Comparison of ENCODE assay signal across 9 cellular contexts in the genomic region with DNA sequence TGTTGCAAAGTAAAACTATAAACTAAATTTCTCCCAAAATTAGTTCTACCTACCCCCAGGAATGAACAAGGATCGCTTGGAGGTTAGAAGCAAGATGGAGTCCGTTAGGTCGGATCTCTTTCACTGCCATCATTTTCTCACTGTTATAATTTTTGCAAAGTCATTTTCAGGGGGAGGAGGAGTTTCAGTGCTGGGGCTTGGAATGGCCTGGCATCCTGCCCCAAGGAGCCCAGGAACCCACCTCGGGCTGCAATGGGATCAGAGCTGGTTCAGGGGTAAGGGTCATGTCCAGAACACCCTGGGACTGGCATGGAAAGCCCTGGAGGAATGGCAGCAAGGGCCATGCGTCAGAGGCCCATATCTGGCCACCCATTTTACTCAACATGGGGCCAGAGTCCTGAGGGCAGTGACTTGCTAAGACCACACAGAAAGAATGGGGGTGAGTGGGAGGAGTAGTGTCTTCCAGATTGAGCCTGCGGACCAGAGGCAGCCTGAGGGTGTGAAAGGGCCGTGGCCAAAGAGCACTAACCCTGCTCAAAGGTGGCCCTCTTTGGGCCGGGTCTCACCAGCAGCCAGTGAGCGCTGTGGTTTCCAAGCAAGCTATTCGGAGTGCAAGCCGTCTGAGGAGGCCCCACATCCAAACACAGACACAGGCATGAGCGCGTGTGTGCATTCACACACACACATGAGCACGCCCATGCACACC. TPM values are rescaled to one million over a fixed set of nuclear protein-coding genes. Genes with fewer than 3 reads are reported as not detected.
DNase-seq lines count a peak whose midpoint lies in the region; ATAC-seq and TF ChIP-seq lines count a peak whose summit lies in the region.
"Had no signal": no experiment of that assay in that cellular context is flagged by ENCODE, and none has a peak within 500 bp of the region (broad histone marks: within the 10 kb centered on the region; RNA-seq: fewer than 3 reads in every experiment).

No MANE protein-coding gene starts in this region.

- H3K4me3 ChIP-seq in suprapubic skin, result no peak overlapping the region
- H3K4me3 ChIP-seq: cardiac muscle cell had no signal

- no peak for TF ChIP-seq POLR2A in suprapubic skin (IDR thresholded peaks at IDR 0.05)

- H3K27me3 Mint-ChIP-seq in activated CD8-positive, alpha-beta memory T cell treated with anti-CD3 and anti-CD28 coated beads, Interleukin-2, amount 10 ng/mL, durations not matched to agents 7 days and 5 days, result no peaks in the 10 kb centered on the region
- no peaks in the 10 kb centered on the region for H3K27me3 Mint-ChIP-seq in activated naive CD4-positive, alpha-beta T cell treated with anti-CD3 and anti-CD28 coated beads for 36 hours (ENCODE audit: low read depth)

- no peaks in the 10 kb centered on the region for H3K36me3 ChIP-seq in suprapubic skin
- H3K36me3 ChIP-seq: cardiac muscle cell had no signal

- H3K4me3 Mint-ChIP-seq in activated CD8-positive, alpha-beta memory T cell treated with anti-CD3 and anti-CD28 coated beads, Interleukin-2, amount 10 ng/mL, durations not matched to agents 7 days and 5 days, result no peak overlapping the region
- H3K4me3 Mint-ChIP-seq in activated naive CD4-positive, alpha-beta T cell treated with anti-CD3 and anti-CD28 coated beads for 36 hours, result no peak overlapping the region

- DNase-seq in activated CD8-positive, alpha-beta memory T cell treated with anti-CD3 and anti-CD28 coated beads, Interleukin-2, amount 10 ng/mL, durations not matched to agents 7 days and 5 days, result no peak
- DNase-seq in activated CD8-positive, alpha-beta memory T cell treated with anti-CD3 and anti-CD28 coated beads for 24 hours, result no peak
- peak; percentile 4 for DNase-seq in activated naive CD4-positive, alpha-beta T cell treated with anti-CD3 and anti-CD28 coated beads for 36 hours
- peak; percentile 88 for DNase-seq in hepatic stellate cell (ENCODE audit: low spot score)
- DNase-seq in suprapubic skin (ENCODE audit: low spot score in 2 of 2), result peak; percentile 67 to 81
- no peak for DNase-seq in AG08396 (ENCODE audit: low spot score)
- DNase-seq in stimulated activated CD4-positive, alpha-beta T cell treated with anti-CD3 and anti-CD28 coated beads, Interleukin-4, amount 100 ng/mL, for 24 hours, result no peak
- no peak for DNase-seq in GM13977 (ENCODE audit: low spot score)

- 82% methylated on average over 14 of the region's 14 CpGs for whole genome bisulfite sequencing in suprapubic skin

- peak; percentile 27 for ATAC-seq in activated CD8-positive, alpha-beta memory T cell treated with anti-CD3 and anti-CD28 coated beads, Interleukin-2, amount 10 ng/mL, durations not matched to agents 7 days and 5 days

- no peaks in the 10 kb centered on the region for H3K4me1 Mint-ChIP-seq in activated CD8-positive, alpha-beta memory T cell treated with anti-CD3 and anti-CD28 coated beads, Interleukin-2, amount 10 ng/mL, durations not matched to agents 7 days and 5 days
- no peaks in the 10 kb centered on the region for H3K4me1 Mint-ChIP-seq in activated naive CD4-positive, alpha-beta T cell treated with anti-CD3 and anti-CD28 coated beads for 36 hours (ENCODE audit: low read depth)

- H3K27ac ChIP-seq in suprapubic skin, result no peak overlapping the region
- H3K27ac ChIP-seq: cardiac muscle cell had no signal

- CTCF ChIA-PET in activated CD8-positive, alpha-beta memory T cell treated with anti-CD3 and anti-CD28 coated beads, Interleukin-2, amount 10 ng/mL, durations not matched to agents 7 days and 5 days (lab: Charles Lee), result no interaction called here
- CTCF ChIA-PET in activated naive CD4-positive, alpha-beta T cell treated with anti-CD3 and anti-CD28 coated beads for 36 hours (lab: Charles Lee), result no interaction called here

- intact Hi-C loops in activated naive CD4-positive, alpha-beta T cell treated with anti-CD3 and anti-CD28 coated beads for 36 hours (cut with micrococcal nuclease), result no loop called here

- no peaks in the 10 kb centered on the region for H3K36me3 Mint-ChIP-seq in activated CD8-positive, alpha-beta memory T cell treated with anti-CD3 and anti-CD28 coated beads, Interleukin-2, amount 10 ng/mL, durations not matched to agents 7 days and 5 days
- H3K36me3 Mint-ChIP-seq in activated naive CD4-positive, alpha-beta T cell treated with anti-CD3 and anti-CD28 coated beads for 36 hours (ENCODE audit: low read depth), result no peaks in the 10 kb centered on the region

- H3K9me3 Mint-ChIP-seq in activated CD8-positive, alpha-beta memory T cell treated with anti-CD3 and anti-CD28 coated beads, Interleukin-2, amount 10 ng/mL, durations not matched to agents 7 days and 5 days (ENCODE audit: low read depth), result no peaks in the 10 kb centered on the region
- no peaks in the 10 kb centered on the region for H3K9me3 Mint-ChIP-seq in activated naive CD4-positive, alpha-beta T cell treated with anti-CD3 and anti-CD28 coated beads for 36 hours

- peaks cover 3% of the 10 kb centered on the region for H3K27me3 ChIP-seq in suprapubic skin
- H3K27me3 ChIP-seq: cardiac muscle cell had no signal

- TF ChIP-seq CTCF in suprapubic skin (IDR thresholded peaks at IDR 0.05), result no peak
- no peak for TF ChIP-seq CTCF in GM13977 (IDR thresholded peaks at IDR 0.05; ENCODE audit: extremely low read depth, insufficient read depth, missing control alignments)

- no peaks in the 10 kb centered on the region for H3K9me3 ChIP-seq in suprapubic skin

- no peak overlapping the region for H3K27ac Mint-ChIP-seq in activated CD8-positive, alpha-beta memory T cell treated with anti-CD3 and anti-CD28 coated beads, Interleukin-2, amount 10 ng/mL, durations not matched to agents 7 days and 5 days
- H3K27ac Mint-ChIP-seq in activated naive CD4-positive, alpha-beta T cell treated with anti-CD3 and anti-CD28 coated beads for 36 hours, result no peak overlapping the region

- H3K4me1 ChIP-seq in suprapubic skin, result peaks cover 21% of the 10 kb centered on the region

- in situ Hi-C loops in GM13977 (cut with MboI; ENCODE audit: low pct_unique_long_range_greater_than_20kb, low sequenced_read_pairs, unreplicated experiment), result no loop called here

- TF ChIP-seq EP300 in suprapubic skin (IDR thresholded peaks at IDR 0.05), result no peak

RNA-seq across cellular contexts. Expression of gene GPRIN2, which starts 31.8 kb away (rescaled TPM):
- total RNA-seq in activated CD8-positive, alpha-beta memory T cell treated with anti-CD3 and anti-CD28 coated beads, Interleukin-2, amount 10 ng/mL, durations not matched to agents 7 days and 5 days, result not detected
- not detected for total RNA-seq in activated naive CD4-positive, alpha-beta T cell treated with anti-CD3 and anti-CD28 coated beads for 36 hours
- total RNA-seq in suprapubic skin, result 10 to 100 TPM; 32.8 to 61.2 (median 40.4) TPM

RNA-seq across cellular contexts. Expression of gene SYT15, which starts 54.3 kb away (rescaled TPM):
- total RNA-seq in activated CD8-positive, alpha-beta memory T cell treated with anti-CD3 and anti-CD28 coated beads, Interleukin-2, amount 10 ng/mL, durations not matched to agents 7 days and 5 days, result 1 to 10 TPM in 1 of 2 experiments, under 1 TPM in 1; 0.33 to 1.5 TPM
- total RNA-seq in activated naive CD4-positive, alpha-beta T cell treated with anti-CD3 and anti-CD28 coated beads for 36 hours, result under 1 TPM; 0.30 to 0.43 TPM
- 1 to 10 TPM in 3 of 4 donors, under 1 TPM in 1; 0.26 to 4.0 (median 2.6) TPM for total RNA-seq in suprapubic skin

RNA-seq across cellular contexts. Expression of gene NPY4R, which starts 58.9 kb away (rescaled TPM):
- not detected for total RNA-seq in activated CD8-positive, alpha-beta memory T cell treated with anti-CD3 and anti-CD28 coated beads, Interleukin-2, amount 10 ng/mL, durations not matched to agents 7 days and 5 days
- not detected for total RNA-seq in activated naive CD4-positive, alpha-beta T cell treated with anti-CD3 and anti-CD28 coated beads for 36 hours
- 1 to 10 TPM in 1 of 4 donors, under 1 TPM in 3; 0.39 to 3.8 (median 0.78) TPM for total RNA-seq in suprapubic skin

Comparison
In these comparisons a context has a peak if more than half of its experiments do, and no peak if none do; other contexts are left out.
1. DNase-seq: peak in activated naive CD4-positive, alpha-beta T cell treated with anti-CD3 and anti-CD28 coated beads for 36 hours (single experiment), hepatic stellate cell (single experiment) and suprapubic skin (2 of 2); none in activated CD8-positive, alpha-beta memory T cell treated with anti-CD3 and anti-CD28 coated beads, Interleukin-2, amount 10 ng/mL, durations not matched to agents 7 days and 5 days (single experiment), activated CD8-positive, alpha-beta memory T cell treated with anti-CD3 and anti-CD28 coated beads for 24 hours (single experiment), AG08396 (single experiment), stimulated activated CD4-positive, alpha-beta T cell treated with anti-CD3 and anti-CD28 coated beads, Interleukin-4, amount 100 ng/mL, for 24 hours (single experiment) and GM13977 (single experiment).
2. RNA of gene GPRIN2, which starts 31.8 kb away (total RNA-seq): 32.8 to 61.2 TPM in suprapubic skin; not detected in activated CD8-positive, alpha-beta memory T cell treated with anti-CD3 and anti-CD28 coated beads, Interleukin-2, amount 10 ng/mL, durations not matched to agents 7 days and 5 days and not detected in activated naive CD4-positive, alpha-beta T cell treated with anti-CD3 and anti-CD28 coated beads for 36 hours; every median in the first group is over 10 times any median in the second.